ENCODE assay signal across 1 cellular context in genomic region chr17:28904800-28905199, GRCh38.
TF ChIP-seq lines count a peak whose summit lies in the region.

No MANE protein-coding gene starts in this region.

TF ChIP-seq in K562, 482 proteins besides CTCF, POLR2A, EP300 and RAD21 (continued from another document):
- peak; percentile 60 for TF ChIP-seq VEZF1 (CRISPR knock-in tag; IDR thresholded peaks at IDR 0.05)
- TF ChIP-seq HNRNPUL1 (IDR thresholded peaks at IDR 0.05; ENCODE audit: low read length), result no peak
- no peak for TF ChIP-seq ZNF507 (tag; conservative IDR thresholded peaks at IDR 0.05)
- no peak for TF ChIP-seq XRCC5 (IDR thresholded peaks at IDR 0.05; ENCODE audit: low read depth, low read length)
- TF ChIP-seq CREM (IDR thresholded peaks at IDR 0.05; ENCODE audit: low read depth), result peak; percentile 46; the same call in 1 of the 2 replicates
- TF ChIP-seq TCF15 (CRISPR knock-in tag; IDR thresholded peaks at IDR 0.05), result 0 out of 2 replicates have a peak, but pooled peaks have one; percentile 48
- TF ChIP-seq MYC (IDR thresholded peaks at IDR 0.05; ENCODE audit: low read depth, low read length), result no peak
- TF ChIP-seq MYC (CRISPR knock-in tag; IDR thresholded peaks at IDR 0.05; ENCODE audit: borderline replicate concordance, low read depth), result no peak
- TF ChIP-seq DACH1 (IDR thresholded peaks at IDR 0.05; ENCODE audit: partially characterized antibody), result no peak
- peak; percentile 22; the same call in 1 of the 2 replicates for TF ChIP-seq JUND (IDR thresholded peaks at IDR 0.05; ENCODE audit: borderline replicate concordance, low read depth, low read length)
- no peak for TF ChIP-seq JUND (tag; IDR thresholded peaks at IDR 0.05; ENCODE audit: borderline replicate concordance, low read depth, low read length)
- TF ChIP-seq USF2 (CRISPR knock-in tag; IDR thresholded peaks at IDR 0.05), result peak; percentile 67
- no peak for TF ChIP-seq ZNF347 (CRISPR knock-in tag; IDR thresholded peaks at IDR 0.05; ENCODE audit: low read depth)
- no peak for TF ChIP-seq SIN3B (IDR thresholded peaks at IDR 0.05; ENCODE audit: low read depth)
- TF ChIP-seq SRSF3 (IDR thresholded peaks at IDR 0.05; ENCODE audit: insufficient read depth, low read length), result no peak
- TF ChIP-seq TOE1 (IDR thresholded peaks at IDR 0.05; ENCODE audit: borderline replicate concordance), result peak; percentile 93
- TF ChIP-seq TOE1 (CRISPR knock-in tag; IDR thresholded peaks at IDR 0.05; ENCODE audit: borderline replicate concordance, low read depth), result no peak
- no peak for TF ChIP-seq PBX2 (CRISPR knock-in tag; IDR thresholded peaks at IDR 0.05; ENCODE audit: low read depth)
- 0 out of 2 replicates have a peak, but pooled peaks have one; percentile 23 for TF ChIP-seq PBX2 (tag; conservative IDR thresholded peaks at IDR 0.05; ENCODE audit: low read depth)
- no peak for TF ChIP-seq SNRNP70 (optimal IDR thresholded peaks at IDR 0.05; ENCODE audit: low read depth, low read length)
- no peak for TF ChIP-seq BRD4 (IDR thresholded peaks at IDR 0.05)
- 0 out of 4 replicates have a peak, but pooled peaks of 1 of the 2 experiments have one; percentile 35 for TF ChIP-seq FOXK2 (conservative IDR thresholded peaks at IDR 0.05 in 1 of 2, IDR thresholded peaks at IDR 0.05 in 1 of 2; ENCODE audit: low read depth in 2 of 2)
- no peak for TF ChIP-seq SMARCC2 (IDR thresholded peaks at IDR 0.05; ENCODE audit: low read depth)
- 0 out of 2 replicates have a peak, but pooled peaks have one; percentile 12 for TF ChIP-seq CBFA2T3 (IDR thresholded peaks at IDR 0.05)
- TF ChIP-seq RBBP5 (IDR thresholded peaks at IDR 0.05; ENCODE audit: borderline replicate concordance, insufficient read depth, low read length, poor library complexity, severe bottlenecking), result peak; percentile 21
- no peak for TF ChIP-seq XRCC3 (IDR thresholded peaks at IDR 0.05)
- TF ChIP-seq SOX6 (IDR thresholded peaks at IDR 0.05), result peak; percentile 56; the same call in 1 of the 2 replicates
- TF ChIP-seq PKNOX1 (IDR thresholded peaks at IDR 0.05), result peak; percentile 77
